In genomic region chr18:2087877-2088673, GRCh38 we compare ENCODE assay signal across 19 cellular contexts.
A peak's percentile ranks its signal among the peaks of the same experiment; 100 is the strongest.
DNase-seq lines count a peak whose midpoint lies in the region; ATAC-seq and TF ChIP-seq lines count a peak whose summit lies in the region.
"Had no signal": no experiment of that assay in that cellular context is flagged by ENCODE, and none has a peak within 500 bp of the region (broad histone marks: within the 10 kb centered on the region; RNA-seq: fewer than 3 reads in every experiment).

No MANE protein-coding gene starts in this region.

- DNase-seq in GF-D8 (lab: John Stamatoyannopoulos, UW) (peak; percentile 100), NOMO-1 treated with dmso at 0.1 percent for 144 hours (lab: John Stamatoyannopoulos, UW; ENCODE audit: unreplicated experiment) (peak; percentile 23), fibroblast of pulmonary artery (ENCODE audit: low read depth) (peak; percentile 96), pons (ENCODE audit: low spot score) (peak; percentile 24), putamen (ENCODE audit: low spot score) (no peak), GM13977 (ENCODE audit: low spot score) (no peak), OCI-M2 (lab: John Stamatoyannopoulos, UW; ENCODE audit: unreplicated experiment) (no peak)
- DNase-seq: activated CD4-positive, alpha-beta T cell treated with anti-CD3 and anti-CD28 coated beads, Interleukin-2, amount 10 ng/mL, durations not matched to agents 7 days and 5 days; activated T-cell treated with anti-CD3 and anti-CD28 coated beads, Interleukin-2, amount 50 U/mL, for 4 hours; amniotic stem cell; C1 segment of cervical spinal cord; dermis blood vessel endothelial cell; DND-41; retina; stimulated activated CD4-positive, alpha-beta T cell treated with anti-CD3 and anti-CD28 coated beads, Interleukin-4, amount 100 ng/mL, for 4 hours; stimulated activated naive B cell treated with anti-CD40 and anti-IgM and Interleukin-4, amounts not matched to agents 10 μg/mL and 1 μg/mL and 100 μg/mL, for 72 hours; T-helper 1 cell had no signal

- no peak for TF ChIP-seq CTCF in fibroblast of pulmonary artery (IDR thresholded peaks at IDR 0.05; ENCODE audit: low read length, missing control alignments)
- TF ChIP-seq CTCF in GM13977 (IDR thresholded peaks at IDR 0.05; ENCODE audit: extremely low read depth, insufficient read depth, missing control alignments) = no peak

- no peak overlapping the region for H3K4me3 ChIP-seq in fibroblast of pulmonary artery (replicated peaks; ENCODE audit: low read depth, low read length)
- H3K4me3 ChIP-seq: uterus had no signal

- in situ Hi-C loops in GM13977 (cut with MboI; ENCODE audit: low pct_unique_long_range_greater_than_20kb, low sequenced_read_pairs, unreplicated experiment) = no loop called here

- ATAC-seq in GM21825 (IDR thresholded peaks at IDR 0.05; ENCODE audit: unreplicated experiment) = no peak
- ATAC-seq: activated T-cell treated with anti-CD3 and anti-CD28 coated beads, Interleukin-2, amount 50 U/mL, for 4 hours; stimulated activated naive B cell treated with anti-CD40 and anti-IgM and Interleukin-4, amounts not matched to agents 10 μg/mL and 1 μg/mL and 100 μg/mL, for 72 hours had no signal

Comparison
In these comparisons a context has a peak if more than half of its experiments do, and no peak if none do; other contexts are left out.
1. DNase-seq: peak in GF-D8 (single experiment), NOMO-1 treated with dmso at 0.1 percent for 144 hours (single experiment), fibroblast of pulmonary artery (single experiment) and pons (single experiment); none in putamen (single experiment), GM13977 (single experiment) and OCI-M2 (single experiment).